ENCODE assay signal across 7 cellular contexts in the genomic region with DNA sequence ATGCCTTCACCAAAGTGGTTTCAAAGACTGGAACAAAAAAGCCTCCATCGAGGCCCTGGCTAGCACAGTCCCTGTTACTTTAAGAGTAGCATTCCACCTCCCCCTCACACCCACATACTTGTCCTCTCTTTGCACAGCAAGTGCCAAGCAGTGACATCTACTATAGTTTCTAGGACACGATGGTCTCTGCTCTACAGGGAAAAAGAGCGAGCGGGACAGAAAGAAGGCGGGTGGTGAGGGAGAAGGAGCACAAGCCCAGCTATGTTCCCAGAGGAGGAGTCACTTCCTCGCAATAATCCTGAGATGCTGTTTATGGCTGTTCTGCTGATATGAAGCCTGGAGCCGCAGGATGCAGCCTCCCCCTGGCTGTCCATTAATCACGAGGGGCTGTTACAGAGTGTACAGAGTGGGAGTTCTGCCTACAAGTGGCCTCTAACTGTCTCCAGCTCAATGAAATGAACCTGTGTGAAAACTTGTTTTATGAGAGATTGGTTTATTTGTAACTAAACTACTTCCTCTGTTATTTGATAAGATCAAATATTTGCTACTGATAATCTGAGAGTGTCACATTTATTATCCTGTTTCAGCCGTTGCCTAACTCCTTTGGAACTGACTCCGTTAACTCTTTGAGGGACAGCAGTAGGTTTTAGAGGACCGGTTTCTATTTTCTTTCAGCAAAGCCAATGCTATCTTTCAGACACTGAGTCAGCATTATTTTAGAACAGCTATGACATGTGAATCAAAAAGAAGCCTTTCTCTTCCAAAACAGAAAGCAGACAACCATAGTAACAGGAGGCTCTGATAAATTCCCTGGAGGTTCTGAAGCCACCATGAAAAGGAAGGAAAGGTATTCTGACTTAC.
A peak's percentile ranks its signal among the peaks of the same experiment; 100 is the strongest.
DNase-seq lines count a peak whose midpoint lies in the region; ATAC-seq and TF ChIP-seq lines count a peak whose summit lies in the region.

No MANE protein-coding gene starts in this region.

- peak overlapping the region; percentile 38 for H3K4me3 ChIP-seq in choroid plexus epithelial cell (ENCODE audit: low read depth, low read length)

- no peak for TF ChIP-seq CTCF in choroid plexus epithelial cell (conservative IDR thresholded peaks at IDR 0.05; ENCODE audit: low read depth, low read length)

- DNase-seq in M059J (ENCODE audit: low read depth): peak; percentile 36
- peak; percentile 78 for DNase-seq in choroid plexus epithelial cell (ENCODE audit: low read depth)
- DNase-seq in left lobe of liver (ENCODE audit: low spot score): peak; percentile 73
- DNase-seq in NCI-H524 (lab: John Stamatoyannopoulos, UW): no peak
- no peak for DNase-seq in stimulated activated naive CD8-positive, alpha-beta T cell treated with anti-CD3 and anti-CD28 coated beads, Interleukin-15, Interleukin-2, amounts not matched to agents 100 U/mL and 50 U/mL, for 24 hours

- H3K27ac ChIP-seq in temporal lobe (ENCODE audit: low read depth, low read length): peak overlapping the region; percentile 92

- ATAC-seq in left lobe of liver: peak; percentile 89
- no peak for ATAC-seq in GM21447 (IDR thresholded peaks at IDR 0.05; ENCODE audit: unreplicated experiment)
- ATAC-seq in stimulated activated naive CD8-positive, alpha-beta T cell treated with anti-CD3 and anti-CD28 coated beads, Interleukin-15, Interleukin-2, amounts not matched to agents 100 U/mL and 50 U/mL, for 24 hours: no peak

Comparison
In these comparisons a context has a peak if more than half of its experiments do, and no peak if none do; other contexts are left out.
1. DNase-seq: peak in M059J (single experiment), choroid plexus epithelial cell (single experiment) and left lobe of liver (single experiment); none in NCI-H524 (0 of 2) and stimulated activated naive CD8-positive, alpha-beta T cell treated with anti-CD3 and anti-CD28 coated beads, Interleukin-15, Interleukin-2, amounts not matched to agents 100 U/mL and 50 U/mL, for 24 hours (single experiment).